8 cellular contexts compared by ENCODE assay signal in genomic region chr22:20298803-20299735, GRCh38. TPM values are rescaled to one million over a fixed set of nuclear protein-coding genes. Genes with fewer than 3 reads are reported as not detected.
DNase-seq lines count a peak whose midpoint lies in the region; ATAC-seq lines count a peak whose summit lies in the region.

No MANE protein-coding gene starts in this region.

- DNase-seq in DMS79 treated with DMSO at 0.1 percent for 48 hours (lab: John Stamatoyannopoulos, UW) (peak; percentile 20), NCI-H2227 (lab: John Stamatoyannopoulos, UW; ENCODE audit: unreplicated experiment) (peak; percentile 94), cerebellum (ENCODE audit: low spot score) (peak; percentile 83), left colon (peak; percentile 87 to 91)
- DNase-seq in activated CD4-positive, alpha-beta T cell treated with anti-CD3 and anti-CD28 coated beads for 24 hours (ENCODE audit: low read depth in 2 of 2): peak; percentile 89 to 92
- DNase-seq in stimulated activated CD4-positive, alpha-beta T cell treated with anti-CD3 and anti-CD28 coated beads, Interleukin-1b, Interleukin-23, amount 100 ng/mL, for 4 hours (ENCODE audit: low read depth in 2 of 2): peak; percentile 93 to 94

- ATAC-seq in HG02840 (IDR thresholded peaks at IDR 0.05; ENCODE audit: low FRiP score, unreplicated experiment): peak; percentile 58
- peak; percentile 91 for ATAC-seq in left colon
- no peak for ATAC-seq in GM19035 (IDR thresholded peaks at IDR 0.05; ENCODE audit: unreplicated experiment)

- intact Hi-C loops in left colon (cut with DNase I, micrococcal nuclease): no loop called here

RNA-seq across cellular contexts. Expression of gene DGCR6L, which starts 20.8 kb away (rescaled TPM):
- 25.3 TPM for total RNA-seq in cerebellum
- total RNA-seq in left colon: 10 to 100 TPM; 25.7 to 26.1 TPM

RNA-seq across cellular contexts. Expression of gene RTN4R, which starts 31.0 kb away (rescaled TPM):
- total RNA-seq in cerebellum (8.0 TPM), left colon (1 to 10 TPM; 4.0 to 6.5 TPM)

Comparison
In these comparisons a context has a peak if more than half of its experiments do, and no peak if none do; other contexts are left out.
1. DNase-seq: peak in every context shown above with its lines; median percentile 94 in NCI-H2227; 94 in stimulated activated CD4-positive, alpha-beta T cell treated with anti-CD3 and anti-CD28 coated beads, Interleukin-1b, Interleukin-23, amount 100 ng/mL, for 4 hours; 90 in activated CD4-positive, alpha-beta T cell treated with anti-CD3 and anti-CD28 coated beads for 24 hours; 89 in left colon; 83 in cerebellum; 20 in DMS79 treated with DMSO at 0.1 percent for 48 hours.